In the genomic region with DNA sequence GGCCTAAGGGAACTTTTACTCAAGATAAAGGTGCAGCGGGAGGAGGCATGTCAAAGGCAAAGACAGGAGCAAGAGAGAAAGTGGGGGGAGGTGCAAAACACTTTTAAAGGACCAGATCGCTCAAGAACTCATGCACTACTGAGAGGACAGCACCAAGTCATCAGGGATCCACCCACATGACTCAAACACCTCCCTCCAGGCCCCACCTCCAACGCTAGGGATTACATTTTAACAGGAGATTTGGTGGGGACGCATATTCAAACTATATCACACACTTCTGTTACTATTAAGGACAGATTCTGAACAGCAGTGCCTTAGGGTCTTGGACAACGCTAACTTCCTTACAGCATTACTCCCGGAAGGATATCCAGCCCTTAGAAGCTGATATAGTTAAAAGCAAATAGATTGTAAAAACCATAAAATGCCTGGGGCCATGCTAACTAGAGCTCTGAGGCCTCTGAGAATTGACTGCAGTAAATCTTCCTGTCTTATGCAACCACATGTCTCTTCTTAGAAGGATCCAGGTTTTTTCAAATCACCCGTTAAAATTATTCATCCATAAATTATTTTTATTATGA, we compare ENCODE assay signal across 1 cellular context.
TF ChIP-seq lines count a peak whose summit lies in the region.

No MANE protein-coding gene starts in this region.

TF ChIP-seq in H1, 55 proteins besides CTCF, POLR2A, EP300 and RAD21:
- TF ChIP-seq TAF1 (IDR thresholded peaks at IDR 0.05; ENCODE audit: low read depth, low read length) = no peak
